26 cellular contexts compared by ENCODE assay signal in the genomic region with DNA sequence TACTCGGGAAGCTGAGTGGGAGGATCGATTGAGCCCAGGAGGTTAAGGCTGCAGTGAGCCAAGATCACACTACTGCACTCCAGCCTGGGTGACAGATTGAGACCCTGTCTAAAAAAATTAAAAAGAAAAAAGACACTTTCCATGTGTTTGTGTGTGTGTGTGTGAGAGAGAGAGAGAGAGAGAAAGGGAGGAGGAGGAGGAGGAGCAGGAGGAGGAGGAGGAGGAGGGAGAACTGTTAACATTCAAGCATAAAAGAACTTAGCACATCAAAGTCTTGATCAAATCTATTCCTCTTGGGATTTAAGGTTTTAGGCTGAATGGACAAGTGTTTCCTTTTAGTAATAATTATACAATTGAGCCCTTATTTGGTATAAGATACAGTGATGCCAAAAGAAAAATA.
"Had no signal": no experiment of that assay in that cellular context is flagged by ENCODE, and none has a peak within 500 bp of the region (broad histone marks: within the 10 kb centered on the region; RNA-seq: fewer than 3 reads in every experiment).

No MANE protein-coding gene starts in this region.

- ATAC-seq: natural killer cell; psoas muscle; right cardiac atrium; right lobe of liver; stimulated activated effector memory CD8-positive, alpha-beta T cell treated with anti-CD3 and anti-CD28 coated beads, Interleukin-12 subunit alpha, Interleukin-12 subunit beta, amount 100 ng/mL, for 72 hours; stimulated activated naive CD8-positive, alpha-beta T cell treated with anti-CD3 and anti-CD28 coated beads, Interleukin-15, amount 100 ng/mL, for 72 hours; stimulated activated naive CD8-positive, alpha-beta T cell treated with anti-CD3 and anti-CD28 coated beads, Interleukin-15, Interleukin-2, amounts not matched to agents 100 U/mL and 50 U/mL, for 24 hours; upper lobe of right lung had no signal

- H3K4me3 Mint-ChIP-seq: natural killer cell; nephron; neural progenitor cell; stimulated activated effector memory CD8-positive, alpha-beta T cell treated with anti-CD3 and anti-CD28 coated beads, Interleukin-12 subunit alpha, Interleukin-12 subunit beta, amount 100 ng/mL, for 72 hours; stimulated activated naive CD8-positive, alpha-beta T cell treated with anti-CD3 and anti-CD28 coated beads, Interleukin-15, amount 100 ng/mL, for 72 hours; type B pancreatic cell had no signal

- H3K27ac Mint-ChIP-seq: natural killer cell; nephron; neural progenitor cell; progenitor cell of endocrine pancreas; stimulated activated effector memory CD8-positive, alpha-beta T cell treated with anti-CD3 and anti-CD28 coated beads, Interleukin-12 subunit alpha, Interleukin-12 subunit beta, amount 100 ng/mL, for 72 hours; type B pancreatic cell had no signal

- H3K4me1 Mint-ChIP-seq: nephron; neural progenitor cell; stimulated activated effector memory CD8-positive, alpha-beta T cell treated with anti-CD3 and anti-CD28 coated beads, Interleukin-12 subunit alpha, Interleukin-12 subunit beta, amount 100 ng/mL, for 72 hours; stimulated activated naive CD8-positive, alpha-beta T cell treated with anti-CD3 and anti-CD28 coated beads, Interleukin-15, amount 100 ng/mL, for 72 hours had no signal

- H3K27me3 Mint-ChIP-seq: progenitor cell of endocrine pancreas; stimulated activated naive CD8-positive, alpha-beta T cell treated with anti-CD3 and anti-CD28 coated beads, Interleukin-15, amount 100 ng/mL, for 72 hours; type B pancreatic cell had no signal

- DNase-seq: natural killer cell; occipital lobe; ovary; posterior cingulate gyrus; psoas muscle; right cardiac atrium; right lobe of liver; sigmoid colon; small intestine; stimulated activated CD4-positive, alpha-beta T cell treated with anti-CD3 and anti-CD28 coated beads, Interleukin-15, amount 100 ng/mL, for 24 hours; stimulated activated CD4-positive, alpha-beta T cell treated with anti-CD3 and anti-CD28 coated beads, Interleukin-2, amount 100 ng/mL, for 24 hours; stimulated activated CD4-positive, alpha-beta T cell treated with anti-CD3 and anti-CD28 coated beads, Interleukin-2, amount 100 ng/mL, for 48 hours; stimulated activated CD4-positive, alpha-beta T cell treated with anti-CD3 and anti-CD28 coated beads, Interleukin-4, amount 100 ng/mL, for 24 hours; stimulated activated naive CD4-positive, alpha-beta T cell; stimulated activated naive CD8-positive, alpha-beta T cell treated with anti-CD3 and anti-CD28 coated beads, Interleukin-15, amount 100 ng/mL, for 72 hours; stimulated activated naive CD8-positive, alpha-beta T cell treated with anti-CD3 and anti-CD28 coated beads, Interleukin-15, Interleukin-2, amounts not matched to agents 100 U/mL and 50 U/mL, for 24 hours; substantia nigra; testis; tibial artery; transverse colon; upper lobe of right lung had no signal
